8 cellular contexts compared by ENCODE assay signal in genomic region chr12:51217133-51217967, GRCh38. TPM values are rescaled to one million over a fixed set of nuclear protein-coding genes. Genes with fewer than 3 reads are reported as not detected.
A peak's percentile ranks its signal among the peaks of the same experiment; 100 is the strongest.
DNase-seq lines count a peak whose midpoint lies in the region; ATAC-seq, FAIRE-seq and TF ChIP-seq lines count a peak whose summit lies in the region.

No MANE protein-coding gene starts in this region.

- H4K20me1 ChIP-seq in KMS-11 (ENCODE audit: insufficient read depth) (no peaks in the 10 kb centered on the region), HepG2 (ENCODE audit: insufficient read depth, low read length) (no peaks in the 10 kb centered on the region)

- no peak for FAIRE-seq in HepG2 (lab: Jason Lieb, UNC)

- H3K9ac ChIP-seq in KMS-11 (peak overlapping the region; percentile 93), colonic mucosa (ENCODE audit: low read depth in 2 of 2, low read length in 2 of 2) (peak overlapping the region; percentile 68 to 88), HepG2 (ENCODE audit: insufficient read depth, low read depth, low read length) (peak overlapping the region; percentile 65; the same call in 1 of the 2 replicates)

- no peaks in the 10 kb centered on the region for H3K9me3 Mint-ChIP-seq in activated CD4-positive, alpha-beta T cell treated with anti-CD3 and anti-CD28 coated beads, Interleukin-2, amount 10 ng/mL, durations not matched to agents 7 days and 5 days

- H3K36me3 Mint-ChIP-seq in activated CD4-positive, alpha-beta T cell treated with anti-CD3 and anti-CD28 coated beads, Interleukin-2, amount 10 ng/mL, durations not matched to agents 7 days and 5 days (ENCODE audit: low read depth) = no peaks in the 10 kb centered on the region

- H3K27ac ChIP-seq in KMS-11 (peak overlapping the region; percentile 71), colonic mucosa (peak overlapping the region; percentile 86), HepG2 (ENCODE audit: extremely low read length, insufficient read depth, low read length) (no peak overlapping the region)

- TF ChIP-seq RAD21 in HepG2 (CRISPR knock-in tag; IDR thresholded peaks at IDR 0.05) = 0 out of 2 replicates have a peak, but pooled peaks have one; percentile 8

- H3K4me3 ChIP-seq in KMS-11 (IDR thresholded peaks at IDR 0.05; ENCODE audit: insufficient read depth, low read depth, low read length) (no peak overlapping the region), colonic mucosa (peak overlapping the region; percentile 79), HepG2 (replicated peaks in 1 of 3; ENCODE audit: insufficient read depth in 1 of 3, low read depth in 2 of 3, low read length in 3 of 3) (peak overlapping the region; percentile 71 to 79 (median 73); a peak in 5 of 6 replicates)

- H3K79me2 ChIP-seq in KMS-11 (ENCODE audit: insufficient read depth, low read depth) (no peaks in the 10 kb centered on the region), HepG2 (ENCODE audit: insufficient read depth, low read length) (no peaks in the 10 kb centered on the region)

- 1% methylated on average over 62 of the region's 81 CpGs for WGBS in HepG2 (ENCODE audit: low lambda C conversion rate)

- H2AFZ ChIP-seq in KMS-11 (ENCODE audit: low read depth) (peak overlapping the region; percentile 97), HepG2 (ENCODE audit: low read length) (no peak overlapping the region)

- peak overlapping the region; percentile 90 for H3K27ac Mint-ChIP-seq in activated CD4-positive, alpha-beta T cell treated with anti-CD3 and anti-CD28 coated beads, Interleukin-2, amount 10 ng/mL, durations not matched to agents 7 days and 5 days

- POLR2A ChIA-PET in activated CD4-positive, alpha-beta T cell treated with anti-CD3 and anti-CD28 coated beads, Interleukin-2, amount 10 ng/mL, durations not matched to agents 7 days and 5 days (lab: Charles Lee) = interaction anchor here (1.0 to 1.3 kb wide), 2 partner anchors 21 to 134 kb away, joined by 3 to 6 read pairs; partner anchors contain the start of genes CSRNP2 and DAZAP2
- POLR2A ChIA-PET in HepG2 (lab: Yijun Ruan, JAX) = interaction anchor here (0.7 to 2.6 kb wide), 17 partner anchors 13 to 452 kb away, joined by 3 to 43 read pairs (median 5); partner anchors contain the start of genes CSRNP2, DAZAP2 and TFCP2

- H3K27me3 ChIP-seq in KMS-11 (ENCODE audit: insufficient read depth, low read depth) (no peaks in the 10 kb centered on the region), colonic mucosa (no peaks in the 10 kb centered on the region), HepG2 (ENCODE audit: control insufficient read depth in 1 of 2, insufficient read depth in 2 of 2, low read length in 2 of 2) (no peaks in the 10 kb centered on the region; a peak in 1 of 5 replicates)

- intact Hi-C loops in colonic mucosa (cut with DNase I) (no loop called here), HepG2 (cut with micrococcal nuclease; ENCODE audit: unreplicated experiment) (no loop called here)

- peaks cover 12% of the 10 kb centered on the region for H3K4me1 ChIP-seq in KMS-11 (ENCODE audit: low read depth, poor library complexity, severe bottlenecking)
- H3K4me1 ChIP-seq in colonic mucosa = peaks cover 4% of the 10 kb centered on the region
- peaks cover 16% of the 10 kb centered on the region for H3K4me1 ChIP-seq in HepG2 (ENCODE audit: insufficient read depth, low read length)

- TF ChIP-seq POLR2A in HepG2 (IDR thresholded peaks at IDR 0.05; ENCODE audit: insufficient read depth in 1 of 2, low read depth in 2 of 2, low read length in 2 of 2) = no peak

- H3K4me1 Mint-ChIP-seq in activated CD4-positive, alpha-beta T cell treated with anti-CD3 and anti-CD28 coated beads, Interleukin-2, amount 10 ng/mL, durations not matched to agents 7 days and 5 days = peaks cover 18% of the 10 kb centered on the region

- no TSS peak for BruUV-seq in HepG2 (replicated peaks; lab: Mats Ljungman, UMichigan)

- DNase-seq in CD1c-positive myeloid dendritic cell (ENCODE audit: extremely low spot score) (peak; percentile 29), colonic mucosa (peak; percentile 52), HepG2 (ENCODE audit: low spot score) (no peak), KG1 (lab: John Stamatoyannopoulos, UW) (no peak)
- peak; percentile 34 for DNase-seq in activated CD4-positive, alpha-beta T cell treated with anti-CD3 and anti-CD28 coated beads, Interleukin-2, amount 10 ng/mL, durations not matched to agents 7 days and 5 days
- peak; percentile 32 to 47 for DNase-seq in stimulated activated CD4-positive, alpha-beta T cell treated with anti-CD3 and anti-CD28 coated beads, Interleukin-4, amount 100 ng/mL, for 4 hours

- in situ Hi-C loops in HepG2 (cut with HindIII; ENCODE audit: extremely low pct_ligation_motif_present, low pct_unique_long_range_greater_than_20kb) = no loop called here

- TF ChIP-seq CTCF in KMS-11 (conservative IDR thresholded peaks at IDR 0.05; ENCODE audit: low read depth, low read length) (no peak), colonic mucosa (IDR thresholded peaks at IDR 0.05) (no peak), HepG2 (CRISPR knock-in tag; IDR thresholded peaks at IDR 0.05) (peak; percentile 55)

- peak overlapping the region; percentile 85 for H3K4me3 Mint-ChIP-seq in activated CD4-positive, alpha-beta T cell treated with anti-CD3 and anti-CD28 coated beads, Interleukin-2, amount 10 ng/mL, durations not matched to agents 7 days and 5 days

- peak; percentile 9 for ATAC-seq in GM19468 (IDR thresholded peaks at IDR 0.05; ENCODE audit: extremely low read depth, unreplicated experiment)
- peak; percentile 57 for ATAC-seq in HepG2

- TF ChIP-seq EP300 in HepG2 (IDR thresholded peaks at IDR 0.05; ENCODE audit: low read depth in 2 of 2, low read length in 2 of 2) (no peak), HepG2 (CRISPR knock-in tag; IDR thresholded peaks at IDR 0.05; ENCODE audit: borderline replicate concordance) (no peak)

- no peaks in the 10 kb centered on the region for H3K27me3 Mint-ChIP-seq in activated CD4-positive, alpha-beta T cell treated with anti-CD3 and anti-CD28 coated beads, Interleukin-2, amount 10 ng/mL, durations not matched to agents 7 days and 5 days

- H3K36me3 ChIP-seq in KMS-11 (ENCODE audit: insufficient read depth) = no peaks in the 10 kb centered on the region
- H3K36me3 ChIP-seq in colonic mucosa = no peaks in the 10 kb centered on the region
- H3K36me3 ChIP-seq in HepG2 (replicated peaks in 1 of 2; ENCODE audit: control insufficient read depth in 1 of 2, insufficient read depth in 2 of 2, low read length in 2 of 2) = no peaks in the 10 kb centered on the region

- no peaks in the 10 kb centered on the region for H3K9me3 ChIP-seq in colonic mucosa
- H3K9me3 ChIP-seq in HepG2 (ENCODE audit: low read length) = no peaks in the 10 kb centered on the region

- CTCF ChIA-PET in activated CD4-positive, alpha-beta T cell treated with anti-CD3 and anti-CD28 coated beads, Interleukin-2, amount 10 ng/mL, durations not matched to agents 7 days and 5 days (lab: Charles Lee) = interaction anchor here (0.6 to 2.6 kb wide), 13 partner anchors 11 to 712 kb away, joined by 3 to 17 read pairs (median 5); partner anchors contain the start of genes CSRNP2 and DIP2B
- CTCF ChIA-PET in HepG2 (lab: Yijun Ruan, JAX; ENCODE audit: low intra/inter-chr PET ratio, low total read pairs) = no interaction called here

- H3K4me2 ChIP-seq in KMS-11 (peak overlapping the region; percentile 96), HepG2 (ENCODE audit: low read depth, low read length) (peak overlapping the region; percentile 99)

RNA-seq across cellular contexts. Expression of gene POU6F1, which starts 0.5 kb away (rescaled TPM):
- 1 to 10 TPM; 4.7 to 6.3 TPM for total RNA-seq in activated CD4-positive, alpha-beta T cell treated with anti-CD3 and anti-CD28 coated beads, Interleukin-2, amount 10 ng/mL, durations not matched to agents 7 days and 5 days
- total RNA-seq in colonic mucosa (1 to 10 TPM; 4.9 to 5.6 TPM), HepG2 (2016; rRNA removed; fragmentation: Illumina TruSeq; extraction: Trizol) (0.41 and 0.51 TPM in 2 replicates)
- 0.10 TPM in 1 of 2 replicates, not detected in the other for total RNA-seq in HepG2 (2016; cell fraction: cytosol; rRNA removed; fragmentation: Illumina TruSeq; extraction: Trizol; ENCODE audit: low read depth)
- 0.63 TPM in 1 of 2 replicates, not detected in the other for total RNA-seq in HepG2 (2016; cell fraction: insoluble cytoplasmic fraction; rRNA removed; fragmentation: Illumina TruSeq; extraction: Trizol)
- total RNA-seq in HepG2 (2016; cell fraction: membrane; rRNA removed; fragmentation: Illumina TruSeq; extraction: Trizol) = 0.45 and 0.59 TPM in 2 replicates
- total RNA-seq in HepG2 (2016; cell fraction: nucleus; rRNA removed; fragmentation: Illumina TruSeq; extraction: Trizol) = 0.34 and 0.47 TPM in 2 replicates
- 0.48 and 1.4 TPM in 2 replicates for polyA plus RNA-seq in HepG2 (2011; rRNA removed)
- 0.23 and 0.44 TPM in 2 replicates for polyA plus RNA-seq in HepG2 (2011; cell fraction: cytosol; rRNA removed)
- 1.5 and 1.8 TPM in 2 replicates for polyA plus RNA-seq in HepG2 (2011; cell fraction: nucleus; rRNA removed)
- 0.42 and 0.75 TPM in 2 replicates for polyA plus RNA-seq in HepG2 (2012)
- 0.07 and 0.41 TPM in 2 replicates for polyA plus RNA-seq in HepG2 (2016; cell fraction: cytosol; fragmentation: Illumina TruSeq; extraction: Trizol; ENCODE audit: low read depth)
- 0.44 and 0.77 TPM in 2 replicates for polyA plus RNA-seq in HepG2 (2016; cell fraction: insoluble cytoplasmic fraction; fragmentation: Illumina TruSeq; extraction: Trizol; ENCODE audit: low read depth)
- polyA plus RNA-seq in HepG2 (2016; cell fraction: membrane; fragmentation: Illumina TruSeq; extraction: Trizol; ENCODE audit: low read depth) = 0.98 and 1.3 TPM in 2 replicates
- polyA plus RNA-seq in HepG2 (2016; cell fraction: nucleus; fragmentation: Illumina TruSeq; extraction: Trizol; ENCODE audit: insufficient read depth, low read depth) = 0.45 and 1.2 TPM in 2 replicates
- 0.22 and 7.6 TPM in 2 replicates for polyA minus RNA-seq in HepG2 (2011; rRNA and poly(A)+ RNA removed; ENCODE audit: low replicate concordance)
- polyA minus RNA-seq in HepG2 (2011; cell fraction: cytosol; rRNA and poly(A)+ RNA removed) = not detected in 2 replicates
- polyA minus RNA-seq in HepG2 (2011; cell fraction: nucleus; rRNA and poly(A)+ RNA removed) = 0.52 and 1.5 TPM in 2 replicates

RNA-seq across cellular contexts. Expression of gene DAZAP2, which starts 21.3 kb away (rescaled TPM):
- total RNA-seq in activated CD4-positive, alpha-beta T cell treated with anti-CD3 and anti-CD28 coated beads, Interleukin-2, amount 10 ng/mL, durations not matched to agents 7 days and 5 days = 100 to 1,000 TPM; 219 to 260 TPM
- total RNA-seq in colonic mucosa (100 to 1,000 TPM; 220 to 291 TPM), HepG2 (2016; rRNA removed; fragmentation: Illumina TruSeq; extraction: Trizol) (64.5 and 84.2 TPM in 2 replicates)
- total RNA-seq in HepG2 (2016; cell fraction: cytosol; rRNA removed; fragmentation: Illumina TruSeq; extraction: Trizol; ENCODE audit: low read depth) = 15.2 and 15.6 TPM in 2 replicates
- total RNA-seq in HepG2 (2016; cell fraction: insoluble cytoplasmic fraction; rRNA removed; fragmentation: Illumina TruSeq; extraction: Trizol) = 65.9 and 90.3 TPM in 2 replicates
- total RNA-seq in HepG2 (2016; cell fraction: membrane; rRNA removed; fragmentation: Illumina TruSeq; extraction: Trizol) = 34.3 and 38.1 TPM in 2 replicates
- 34.2 and 36.6 TPM in 2 replicates for total RNA-seq in HepG2 (2016; cell fraction: nucleus; rRNA removed; fragmentation: Illumina TruSeq; extraction: Trizol)
- 222 and 258 TPM in 2 replicates for polyA plus RNA-seq in HepG2 (2011; rRNA removed)
- polyA plus RNA-seq in HepG2 (2011; cell fraction: cytosol; rRNA removed) = 182 and 210 TPM in 2 replicates
- polyA plus RNA-seq in HepG2 (2011; cell fraction: nucleus; rRNA removed) = 87.4 and 88.0 TPM in 2 replicates
- polyA plus RNA-seq in HepG2 (2012) = 76.2 and 108 TPM in 2 replicates
- polyA plus RNA-seq in HepG2 (2016; cell fraction: cytosol; fragmentation: Illumina TruSeq; extraction: Trizol; ENCODE audit: low read depth) = 19.8 and 24.2 TPM in 2 replicates
- polyA plus RNA-seq in HepG2 (2016; cell fraction: insoluble cytoplasmic fraction; fragmentation: Illumina TruSeq; extraction: Trizol; ENCODE audit: low read depth) = 145 and 157 TPM in 2 replicates
- polyA plus RNA-seq in HepG2 (2016; cell fraction: membrane; fragmentation: Illumina TruSeq; extraction: Trizol; ENCODE audit: low read depth) = 33.9 and 34.4 TPM in 2 replicates
- polyA plus RNA-seq in HepG2 (2016; cell fraction: nucleus; fragmentation: Illumina TruSeq; extraction: Trizol; ENCODE audit: insufficient read depth, low read depth) = 65.7 and 66.4 TPM in 2 replicates
- polyA minus RNA-seq in HepG2 (2011; rRNA and poly(A)+ RNA removed; ENCODE audit: low replicate concordance) = 262 and 758 TPM in 2 replicates
- 51.4 and 56.4 TPM in 2 replicates for polyA minus RNA-seq in HepG2 (2011; cell fraction: cytosol; rRNA and poly(A)+ RNA removed)
- polyA minus RNA-seq in HepG2 (2011; cell fraction: nucleus; rRNA and poly(A)+ RNA removed) = 56.5 and 81.8 TPM in 2 replicates

RNA-seq across cellular contexts. Expression of gene TFCP2, which starts 44.4 kb away (rescaled TPM):
- 10 to 100 TPM; 39.2 to 40.9 TPM for total RNA-seq in activated CD4-positive, alpha-beta T cell treated with anti-CD3 and anti-CD28 coated beads, Interleukin-2, amount 10 ng/mL, durations not matched to agents 7 days and 5 days
- 10 to 100 TPM; 24.4 to 30.9 TPM for total RNA-seq in colonic mucosa
- 10.0 and 17.4 TPM in 2 replicates for total RNA-seq in HepG2 (2016; rRNA removed; fragmentation: Illumina TruSeq; extraction: Trizol)
- 3.0 and 4.3 TPM in 2 replicates for total RNA-seq in HepG2 (2016; cell fraction: cytosol; rRNA removed; fragmentation: Illumina TruSeq; extraction: Trizol; ENCODE audit: low read depth)
- 9.8 and 15.5 TPM in 2 replicates for total RNA-seq in HepG2 (2016; cell fraction: insoluble cytoplasmic fraction; rRNA removed; fragmentation: Illumina TruSeq; extraction: Trizol)
- 5.3 and 5.4 TPM in 2 replicates for total RNA-seq in HepG2 (2016; cell fraction: membrane; rRNA removed; fragmentation: Illumina TruSeq; extraction: Trizol)
- total RNA-seq in HepG2 (2016; cell fraction: nucleus; rRNA removed; fragmentation: Illumina TruSeq; extraction: Trizol) = 8.8 and 11.1 TPM in 2 replicates
- 5.7 and 7.6 TPM in 2 replicates for polyA plus RNA-seq in HepG2 (2011; rRNA removed)
- 3.4 and 5.0 TPM in 2 replicates for polyA plus RNA-seq in HepG2 (2011; cell fraction: cytosol; rRNA removed)
- polyA plus RNA-seq in HepG2 (2011; cell fraction: nucleus; rRNA removed) = 3.2 and 4.1 TPM in 2 replicates
- 9.7 and 12.0 TPM in 2 replicates for polyA plus RNA-seq in HepG2 (2012)
- polyA plus RNA-seq in HepG2 (2016; cell fraction: cytosol; fragmentation: Illumina TruSeq; extraction: Trizol; ENCODE audit: low read depth) = 1.1 and 1.2 TPM in 2 replicates
- polyA plus RNA-seq in HepG2 (2016; cell fraction: insoluble cytoplasmic fraction; fragmentation: Illumina TruSeq; extraction: Trizol; ENCODE audit: low read depth) = 27.1 and 28.3 TPM in 2 replicates
- polyA plus RNA-seq in HepG2 (2016; cell fraction: membrane; fragmentation: Illumina TruSeq; extraction: Trizol; ENCODE audit: low read depth) = 5.2 and 5.6 TPM in 2 replicates
- 17.1 and 17.2 TPM in 2 replicates for polyA plus RNA-seq in HepG2 (2016; cell fraction: nucleus; fragmentation: Illumina TruSeq; extraction: Trizol; ENCODE audit: insufficient read depth, low read depth)
- polyA minus RNA-seq in HepG2 (2011; rRNA and poly(A)+ RNA removed; ENCODE audit: low replicate concordance) = 3.8 and 10.5 TPM in 2 replicates
- polyA minus RNA-seq in HepG2 (2011; cell fraction: cytosol; rRNA and poly(A)+ RNA removed) = 4.2 and 4.7 TPM in 2 replicates
- 7.3 and 8.1 TPM in 2 replicates for polyA minus RNA-seq in HepG2 (2011; cell fraction: nucleus; rRNA and poly(A)+ RNA removed)

RNA-seq across cellular contexts. Expression of gene SMAGP, which starts 52.9 kb away (rescaled TPM):
- 1 to 10 TPM; 1.6 to 1.7 TPM for total RNA-seq in activated CD4-positive, alpha-beta T cell treated with anti-CD3 and anti-CD28 coated beads, Interleukin-2, amount 10 ng/mL, durations not matched to agents 7 days and 5 days
- total RNA-seq in colonic mucosa (100 to 1,000 TPM in 1 of 2 donors, 10 to 100 TPM in 1; 74.4 to 119 TPM), HepG2 (2016; rRNA removed; fragmentation: Illumina TruSeq; extraction: Trizol) (9.2 and 9.4 TPM in 2 replicates)
- 8.8 and 9.7 TPM in 2 replicates for total RNA-seq in HepG2 (2016; cell fraction: cytosol; rRNA removed; fragmentation: Illumina TruSeq; extraction: Trizol; ENCODE audit: low read depth)
- 9.1 and 13.6 TPM in 2 replicates for total RNA-seq in HepG2 (2016; cell fraction: insoluble cytoplasmic fraction; rRNA removed; fragmentation: Illumina TruSeq; extraction: Trizol)
- 14.6 and 18.5 TPM in 2 replicates for total RNA-seq in HepG2 (2016; cell fraction: membrane; rRNA removed; fragmentation: Illumina TruSeq; extraction: Trizol)
- 7.2 and 9.3 TPM in 2 replicates for total RNA-seq in HepG2 (2016; cell fraction: nucleus; rRNA removed; fragmentation: Illumina TruSeq; extraction: Trizol)
- 9.0 and 9.2 TPM in 2 replicates for polyA plus RNA-seq in HepG2 (2011; rRNA removed)
- 6.6 and 9.5 TPM in 2 replicates for polyA plus RNA-seq in HepG2 (2011; cell fraction: cytosol; rRNA removed)
- 2.7 and 5.8 TPM in 2 replicates for polyA plus RNA-seq in HepG2 (2011; cell fraction: nucleus; rRNA removed)
- 4.8 and 5.7 TPM in 2 replicates for polyA plus RNA-seq in HepG2 (2012)
- polyA plus RNA-seq in HepG2 (2016; cell fraction: cytosol; fragmentation: Illumina TruSeq; extraction: Trizol; ENCODE audit: low read depth) = 18.2 and 25.0 TPM in 2 replicates
- polyA plus RNA-seq in HepG2 (2016; cell fraction: insoluble cytoplasmic fraction; fragmentation: Illumina TruSeq; extraction: Trizol; ENCODE audit: low read depth) = 16.4 and 20.9 TPM in 2 replicates
- 27.7 and 33.2 TPM in 2 replicates for polyA plus RNA-seq in HepG2 (2016; cell fraction: membrane; fragmentation: Illumina TruSeq; extraction: Trizol; ENCODE audit: low read depth)
- polyA plus RNA-seq in HepG2 (2016; cell fraction: nucleus; fragmentation: Illumina TruSeq; extraction: Trizol; ENCODE audit: insufficient read depth, low read depth) = 13.7 and 15.1 TPM in 2 replicates
- polyA minus RNA-seq in HepG2 (2011; rRNA and poly(A)+ RNA removed; ENCODE audit: low replicate concordance) = 6.2 and 13.0 TPM in 2 replicates
- 1.6 and 1.8 TPM in 2 replicates for polyA minus RNA-seq in HepG2 (2011; cell fraction: cytosol; rRNA and poly(A)+ RNA removed)
- polyA minus RNA-seq in HepG2 (2011; cell fraction: nucleus; rRNA and poly(A)+ RNA removed) = 3.0 and 3.2 TPM in 2 replicates

Comparison
In these comparisons a context has a peak if more than half of its experiments do, and no peak if none do; other contexts are left out.
1. DNase-seq: peak in CD1c-positive myeloid dendritic cell (single experiment), activated CD4-positive, alpha-beta T cell treated with anti-CD3 and anti-CD28 coated beads, Interleukin-2, amount 10 ng/mL, durations not matched to agents 7 days and 5 days (single experiment), colonic mucosa (single experiment) and stimulated activated CD4-positive, alpha-beta T cell treated with anti-CD3 and anti-CD28 coated beads, Interleukin-4, amount 100 ng/mL, for 4 hours (2 of 2); none in HepG2 (single experiment) and KG1 (single experiment).
2. Peak in every context shown above with its lines, with median percentiles within 50 percentile points of each other: H3K9ac ChIP-seq.